In the genomic region with DNA sequence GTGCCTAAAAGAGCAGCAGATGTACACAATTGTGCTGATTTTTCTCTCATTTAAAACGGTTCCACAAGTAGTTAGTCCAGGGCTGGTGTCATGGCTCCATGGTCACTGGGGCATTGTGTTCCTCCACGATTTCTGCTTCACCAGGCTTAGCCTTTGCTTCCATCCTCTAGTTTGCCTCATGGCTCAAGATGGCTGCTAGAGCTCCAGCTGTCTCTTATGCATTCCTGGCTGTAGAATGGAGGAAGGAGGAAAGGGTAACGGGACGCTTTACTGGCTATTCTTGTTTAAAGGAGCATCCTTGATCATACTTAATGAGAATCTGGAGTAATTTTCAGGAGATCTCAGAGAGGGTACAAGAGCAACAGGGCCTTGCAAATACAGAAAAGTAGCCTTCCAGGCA, we compare ENCODE assay signal across 22 cellular contexts. TPM values are rescaled to one million over a fixed set of nuclear protein-coding genes. Genes with fewer than 3 reads are reported as not detected.
A peak's percentile ranks its signal among the peaks of the same experiment; 100 is the strongest.
DNase-seq lines count a peak whose midpoint lies in the region; ATAC-seq, FAIRE-seq and TF ChIP-seq lines count a peak whose summit lies in the region.
"Had no signal": no experiment of that assay in that cellular context is flagged by ENCODE, and none has a peak within 500 bp of the region (broad histone marks: within the 10 kb centered on the region; RNA-seq: fewer than 3 reads in every experiment).

No MANE protein-coding gene starts in this region.

- no peak overlapping the region for H3K4me3 ChIP-seq in breast epithelium
- H3K4me3 ChIP-seq in mammary epithelial cell (replicated peaks in 1 of 3; ENCODE audit: insufficient read depth in 1 of 3, low read depth in 2 of 3, low read length in 3 of 3) = no peak overlapping the region
- no peak overlapping the region for H3K4me3 ChIP-seq in K562
- no peak overlapping the region for H3K4me3 ChIP-seq in endodermal cell (ENCODE audit: low read length)
- no peak overlapping the region for H3K4me3 ChIP-seq in suprapubic skin
- H3K4me3 ChIP-seq: BLaER1 had no signal

- WGBS in mammary epithelial cell (ENCODE audit: low coverage, missing lambda C conversion rate) = 97% methylated on average over 4 of the region's 4 CpGs
- WGBS in K562 (ENCODE audit: insufficient coverage, low coverage, missing lambda C conversion rate) = 0% methylated on average over 4 of the region's 4 CpGs
- WGBS in endodermal cell (ENCODE audit: insufficient coverage in 1 of 2, insufficient read length in 1 of 2), 2 experiments = 91 to 95% methylated on average over 3 to 4 of the region's 4 CpGs
- 89% methylated on average over 4 of the region's 4 CpGs for WGBS in suprapubic skin

- H4K20me1 ChIP-seq in mammary epithelial cell (ENCODE audit: insufficient read depth, low read length) = no peaks in the 10 kb centered on the region
- H4K20me1 ChIP-seq in K562 (replicated peaks; ENCODE audit: control insufficient read depth, insufficient read depth, low read length) = 0 out of 2 replicates have a peak, but pooled peaks cover 3% of the 10 kb centered on the region
- H4K20me1 ChIP-seq: BLaER1 had no signal

- no peak overlapping the region for H3K27ac Mint-ChIP-seq in endodermal cell
- no peak overlapping the region for H3K27ac Mint-ChIP-seq in CD14-positive monocyte
- H3K27ac Mint-ChIP-seq: B cell; CD4-positive, alpha-beta T cell; CD8-positive, alpha-beta memory T cell had no signal

- BruUV-seq in mammary epithelial cell (replicated peaks; lab: Mats Ljungman, UMichigan) (no TSS peak), K562 (replicated peaks; lab: Mats Ljungman, UMichigan) (no TSS peak)

- no peak for TF ChIP-seq RAD21 in K562 (CRISPR knock-in tag; conservative IDR thresholded peaks at IDR 0.05 in 1 of 2, IDR thresholded peaks at IDR 0.05 in 1 of 2)

- H3K4me2 ChIP-seq in mammary epithelial cell (ENCODE audit: insufficient read depth, low read depth, low read length) (no peak overlapping the region), K562 (ENCODE audit: insufficient read depth, low read length) (no peak overlapping the region)
- H3K4me2 ChIP-seq: BLaER1 had no signal

- no peak for TF ChIP-seq EP300 in K562 (IDR thresholded peaks at IDR 0.05; ENCODE audit: low read length)
- no peak for TF ChIP-seq EP300 in suprapubic skin (IDR thresholded peaks at IDR 0.05)

- dilution Hi-C loops in mammary epithelial cell (cut with HindIII; ENCODE audit: low sequenced_read_pairs) = no loop called here

- H3K36me3 Mint-ChIP-seq in endodermal cell (ENCODE audit: low read depth) (no peaks in the 10 kb centered on the region), CD14-positive monocyte (no peaks in the 10 kb centered on the region)

- TF ChIP-seq POLR2A in breast epithelium (IDR thresholded peaks at IDR 0.05) (no peak), K562 (conservative IDR thresholded peaks at IDR 0.05) (no peak), suprapubic skin (IDR thresholded peaks at IDR 0.05) (no peak)

- H3K27me3 ChIP-seq in breast epithelium = no peaks in the 10 kb centered on the region
- H3K27me3 ChIP-seq in mammary epithelial cell (ENCODE audit: insufficient read depth, low read length) = no peaks in the 10 kb centered on the region
- H3K27me3 ChIP-seq in K562 (ENCODE audit: control insufficient read depth in 2 of 2, insufficient read depth in 2 of 2, low read length in 2 of 2) = peaks cover 26 to 57% of the 10 kb centered on the region in 2 experiments; a peak in 4 of 5 replicates
- H3K27me3 ChIP-seq in endodermal cell (ENCODE audit: control insufficient read depth, insufficient read depth, low read length, poor library complexity, severe bottlenecking) = peaks cover 4% of the 10 kb centered on the region
- H3K27me3 ChIP-seq in suprapubic skin = peaks cover 9% of the 10 kb centered on the region
- H3K27me3 ChIP-seq: BLaER1 had no signal

- DNase-seq in breast epithelium (ENCODE audit: low spot score in 2 of 2) (no peak), mammary epithelial cell (no peak), K562 (ENCODE audit: extremely low read depth in 1 of 4, low spot score in 3 of 4) (no peak), endodermal cell (peak; percentile 1), suprapubic skin (ENCODE audit: low spot score in 2 of 2) (no peak), CD14-positive monocyte (ENCODE audit: low spot score) (no peak)
- DNase-seq: CD4-positive, alpha-beta T cell; CD8-positive, alpha-beta memory T cell; DMS 273 treated with DMSO at 0.1 percent for 48 hours; DMS79; EL; GDM1; GOT3; H7; HCEC 1CT had no signal

- H3K9ac ChIP-seq in mammary epithelial cell (ENCODE audit: insufficient read depth, low read length) (no peak overlapping the region), K562 (ENCODE audit: insufficient read depth in 1 of 2, low read depth in 2 of 2, low read length in 2 of 2) (no peak overlapping the region), endodermal cell (ENCODE audit: extremely low read depth, low read length, poor library complexity, severe bottlenecking) (no peak overlapping the region)
- H3K9ac ChIP-seq: BLaER1 had no signal

- no peak for FAIRE-seq in K562 (lab: Jason Lieb, UNC)
- FAIRE-seq: A204.1, D721Med, GM12891 had no signal

- CTCF ChIA-PET in mammary epithelial cell (lab: Charles Lee; ENCODE audit: low non-redundant PET) = no interaction called here
- CTCF ChIA-PET in K562 (lab: Yijun Ruan, JAX; ENCODE audit: low intra/inter-chr PET ratio) = no interaction called here

- no peaks in the 10 kb centered on the region for H3K9me1 ChIP-seq in K562 (ENCODE audit: control insufficient read depth, insufficient read depth, low read length)

- peaks cover 8% of the 10 kb centered on the region for H3K9me3 Mint-ChIP-seq in endodermal cell
- peaks cover 0 to 5% (median 3%) of the 10 kb centered on the region in 7 donors for H3K9me3 Mint-ChIP-seq in CD14-positive monocyte
- H3K9me3 Mint-ChIP-seq: CD4-positive, alpha-beta T cell had no signal

- peak overlapping the region; percentile 12 to 76 for H3K27ac ChIP-seq in breast epithelium
- H3K27ac ChIP-seq in mammary epithelial cell (ENCODE audit: insufficient read depth, low read depth, low read length) = no peak overlapping the region
- H3K27ac ChIP-seq in K562 (ENCODE audit: extremely low read depth, low read depth, low read length) = no peak overlapping the region
- H3K27ac ChIP-seq in endodermal cell (ENCODE audit: low read depth, low read length) = no peak overlapping the region
- H3K27ac ChIP-seq in suprapubic skin = no peak overlapping the region
- H3K27ac ChIP-seq: 22Rv1, BLaER1, C4-2B had no signal

- H3K27me3 Mint-ChIP-seq in endodermal cell (ENCODE audit: insufficient read depth) (peaks cover 7% of the 10 kb centered on the region), CD14-positive monocyte (ENCODE audit: low read depth in 3 of 3) (peaks cover 16 to 24% (median 19%) of the 10 kb centered on the region in 3 donors)

- H3K4me1 Mint-ChIP-seq in endodermal cell (peaks cover 2% of the 10 kb centered on the region), CD14-positive monocyte (peaks cover 4% of the 10 kb centered on the region)

- no peaks in the 10 kb centered on the region for H3K79me2 ChIP-seq in mammary epithelial cell (ENCODE audit: insufficient read depth, low read length)
- H3K79me2 ChIP-seq in K562 (ENCODE audit: control insufficient read depth, insufficient read depth, low read length) = no peaks in the 10 kb centered on the region

- H2AFZ ChIP-seq in mammary epithelial cell (ENCODE audit: low read depth, low read length) = no peak overlapping the region
- H2AFZ ChIP-seq in K562 (ENCODE audit: low read depth, low read length) = no peak overlapping the region

- no peak for ATAC-seq in K562

- POLR2A ChIA-PET in K562 (lab: Yijun Ruan, JAX) = interaction anchor here (0.6 kb wide), 1 partner anchor 237 kb away, joined by 3 read pairs; no protein-coding TSS in a partner anchor

- intact Hi-C loops in breast epithelium (cut with DNase I; ENCODE audit: low total_unique reads) = no loop called here
- intact Hi-C loops in mammary epithelial cell (cut with micrococcal nuclease) = loop anchor here (5.0 kb wide), 1 partner anchor 586 kb away; a partner anchor contains a TSS
- intact Hi-C loops in K562 (cut with micrococcal nuclease) = no loop called here
- intact Hi-C loops in CD14-positive monocyte (cut with micrococcal nuclease) = no loop called here

- in situ Hi-C loops in mammary epithelial cell (cut with MboI; ENCODE audit: low sequenced_read_pairs in 2 of 2) = loop anchor here (25.0 kb wide), 2 partner anchors 581 to 606 kb away; a partner anchor contains a TSS
- in situ Hi-C loops in K562 (cut with MboI) = loop anchor here (5.0 kb wide), 1 partner anchor 276 kb away; no protein-coding TSS in a partner anchor

- peaks cover 0 to 7% of the 10 kb centered on the region in 2 donors for H3K4me1 ChIP-seq in breast epithelium
- peaks cover 28% of the 10 kb centered on the region for H3K4me1 ChIP-seq in mammary epithelial cell (ENCODE audit: insufficient read depth, low read length)
- H3K4me1 ChIP-seq in K562 (replicated peaks in 1 of 2; ENCODE audit: control insufficient read depth in 2 of 2, insufficient read depth in 2 of 2, low read length in 2 of 2) = peaks cover 0 to 4% of the 10 kb centered on the region in 2 experiments; a peak in 1 of 5 replicates
- H3K4me1 ChIP-seq in endodermal cell (ENCODE audit: control insufficient read depth, insufficient read depth, low read length) = no peaks in the 10 kb centered on the region
- H3K4me1 ChIP-seq in suprapubic skin = peaks cover 6% of the 10 kb centered on the region

- no peak for TF ChIP-seq CTCF in breast epithelium (IDR thresholded peaks at IDR 0.05)
- no peak for TF ChIP-seq CTCF in mammary epithelial cell (conservative IDR thresholded peaks at IDR 0.05 in 1 of 2, IDR thresholded peaks at IDR 0.05 in 1 of 2; ENCODE audit: extremely low read depth in 1 of 2, insufficient read depth in 1 of 2, low read depth in 1 of 2, low read length in 2 of 2)
- TF ChIP-seq CTCF in K562 (IDR thresholded peaks at IDR 0.05 in 2 of 3, conservative IDR thresholded peaks at IDR 0.05 in 1 of 3; ENCODE audit: insufficient read depth in 2 of 3, low read depth in 1 of 3, low read length in 3 of 3) = no peak
- TF ChIP-seq CTCF in endodermal cell (conservative IDR thresholded peaks at IDR 0.05) = no peak
- TF ChIP-seq CTCF in suprapubic skin (IDR thresholded peaks at IDR 0.05) = no peak
- no peak for TF ChIP-seq CTCF in CD14-positive monocyte (IDR thresholded peaks at IDR 0.05)

- H3K9me3 ChIP-seq in breast epithelium = peaks cover 5 to 6% of the 10 kb centered on the region in 2 donors
- H3K9me3 ChIP-seq in mammary epithelial cell (replicated peaks; ENCODE audit: insufficient read depth, low read length) = no peaks in the 10 kb centered on the region
- no peaks in the 10 kb centered on the region for H3K9me3 ChIP-seq in K562 (replicated peaks; ENCODE audit: control insufficient read depth, insufficient read depth, low read depth, low read length)
- H3K9me3 ChIP-seq in endodermal cell (ENCODE audit: control insufficient read depth, low read length) = peaks cover 8% of the 10 kb centered on the region
- no peaks in the 10 kb centered on the region for H3K9me3 ChIP-seq in suprapubic skin

- H3K36me3 ChIP-seq in breast epithelium (no peaks in the 10 kb centered on the region), mammary epithelial cell (ENCODE audit: insufficient read depth, low read length) (no peaks in the 10 kb centered on the region), K562 (ENCODE audit: control insufficient read depth, insufficient read depth, low read length) (no peaks in the 10 kb centered on the region), endodermal cell (ENCODE audit: control insufficient read depth, insufficient read depth, low read length) (no peaks in the 10 kb centered on the region), suprapubic skin (no peaks in the 10 kb centered on the region)
- H3K36me3 ChIP-seq: BLaER1 had no signal

- no peak overlapping the region for H3K4me3 Mint-ChIP-seq in endodermal cell
- no peak overlapping the region for H3K4me3 Mint-ChIP-seq in CD14-positive monocyte
- H3K4me3 Mint-ChIP-seq: B cell; CD4-positive, alpha-beta T cell; CD8-positive, alpha-beta memory T cell had no signal

RNA-seq across cellular contexts. Expression of a gene that starts 47.7 kb away (rescaled TPM):
- total RNA-seq in breast epithelium = 10 to 100 TPM; 61.5 to 68.0 (median 64.6) TPM
- total RNA-seq in mammary epithelial cell = 10 to 100 TPM; 50.5 to 57.3 TPM
- 41.4 TPM for polyA plus RNA-seq in mammary epithelial cell
- polyA minus RNA-seq in mammary epithelial cell = 61.8 TPM
- 16.7 and 29.4 TPM in 2 replicates for total RNA-seq in K562 (2011; cell fraction: chromatin; rRNA removed; ENCODE audit: low replicate concordance)
- total RNA-seq in K562 (2011; cell fraction: nucleolus; rRNA removed) = 12.8 and 14.3 TPM in 2 replicates
- 20.2 and 24.8 TPM in 2 replicates for total RNA-seq in K562 (2011; cell fraction: nucleoplasm; rRNA removed)
- total RNA-seq in K562 (2014; rRNA removed) = 19.3 and 20.3 TPM in 2 replicates
- total RNA-seq in K562 (2014; rRNA removed; fragmentation: Illumina TruSeq; extraction: Trizol) = 20.2 and 22.6 TPM in 2 replicates
- total RNA-seq in K562 (2015; rRNA removed; fragmentation: Illumina TruSeq; extraction: Trizol) = 31.1 and 31.5 TPM in 2 replicates
- 17.9 and 22.0 TPM in 2 replicates for total RNA-seq in K562 (2021)
- 31.6 and 35.6 TPM in 2 replicates for polyA plus RNA-seq in K562 (2011; rRNA removed)
- 12.4 and 22.2 TPM in 2 replicates for polyA plus RNA-seq in K562 (2011; cell fraction: cytosol; rRNA removed)
- polyA plus RNA-seq in K562 (2011; cell fraction: nucleus; rRNA removed) = 56.7 and 79.6 TPM in 2 replicates
- 18.4 and 19.0 TPM in 2 replicates for polyA plus RNA-seq in K562 (2012)
- polyA plus RNA-seq in K562 (2014; fragmentation: Illumina TruSeq; extraction: Trizol) = 22.0 and 24.6 TPM in 2 replicates
- polyA plus RNA-seq in K562 (2014; fragmentation: Nextera tagmentation; extraction: Ambion mirVana) = 10 to 100 TPM; 10.1 to 10.8 TPM
- 23.8 and 26.7 TPM in 2 replicates for polyA plus RNA-seq in K562 (2014; rRNA removed)
- polyA minus RNA-seq in K562 (2011; rRNA and poly(A)+ RNA removed) = 29.3 and 39.7 TPM in 2 replicates
- 8.3 and 10.8 TPM in 2 replicates for polyA minus RNA-seq in K562 (2011; cell fraction: cytosol; rRNA and poly(A)+ RNA removed)
- 14.5 and 37.8 TPM in 2 replicates for polyA minus RNA-seq in K562 (2011; cell fraction: nucleus; rRNA and poly(A)+ RNA removed)
- total RNA-seq in endodermal cell = 10 to 100 TPM; 79.3 to 92.9 TPM
- 144 TPM for polyA plus RNA-seq in endodermal cell (2013, experiment 1 of 2)
- 121 TPM for polyA plus RNA-seq in endodermal cell (2013, experiment 2 of 2)
- 10 to 100 TPM; 46.3 to 53.3 (median 48.7) TPM for total RNA-seq in suprapubic skin
- 1 to 10 TPM; 4.5 to 5.8 TPM for polyA plus RNA-seq in CD14-positive monocyte

Comparison
In these comparisons a context has a peak if more than half of its experiments do, and no peak if none do; other contexts are left out.
1. H3K27ac ChIP-seq: peak in breast epithelium (2 of 2); none in mammary epithelial cell (single experiment), K562 (single experiment), endodermal cell (single experiment) and suprapubic skin (single experiment).